In genomic region chr10:98041352-98042043, GRCh38 we compare ENCODE assay signal across 8 cellular contexts. TPM values are rescaled to one million over a fixed set of nuclear protein-coding genes. Genes with fewer than 3 reads are reported as not detected.
A peak's percentile ranks its signal among the peaks of the same experiment; 100 is the strongest.
DNase-seq lines count a peak whose midpoint lies in the region; ATAC-seq and TF ChIP-seq lines count a peak whose summit lies in the region.

No MANE protein-coding gene starts in this region.

- peaks cover 8% of the 10 kb centered on the region; the same call in 1 of the 2 replicates for H3K27me3 ChIP-seq in BE2C

- peak; percentile 65 for DNase-seq in BE2C
- peak; percentile 59 for DNase-seq in NCI-H510A (lab: John Stamatoyannopoulos, UW)
- peak; percentile 7 for DNase-seq in activated T-cell treated with anti-CD3 and anti-CD28 coated beads for 24 hours (ENCODE audit: low read depth)
- DNase-seq in fibroblast of pulmonary artery (ENCODE audit: low read depth): peak; percentile 66
- DNase-seq in nucleus accumbens (lab: John Stamatoyannopoulos, UW): peak in 47 of 56 donors; percentile 5 to 88 (median 45)
- DNase-seq in mesenteric fat pad (ENCODE audit: low spot score): no peak

- no peaks in the 10 kb centered on the region; the same call in 1 of the 2 replicates for H3K4me1 ChIP-seq in BE2C

- ATAC-seq in GM19023 (IDR thresholded peaks at IDR 0.05; ENCODE audit: unreplicated experiment) (peak; percentile 55), HG02623 (IDR thresholded peaks at IDR 0.05; ENCODE audit: unreplicated experiment) (no peak)

- H3K36me3 ChIP-seq in BE2C: no peaks in the 10 kb centered on the region

- TF ChIP-seq CTCF in BE2C (IDR thresholded peaks at IDR 0.05; ENCODE audit: low read depth, low read length) (peak; percentile 76), fibroblast of pulmonary artery (IDR thresholded peaks at IDR 0.05; ENCODE audit: low read length, missing control alignments) (peak; percentile 81)

- no peaks in the 10 kb centered on the region for H3K9me3 ChIP-seq in BE2C

- H3K4me3 ChIP-seq in BE2C (ENCODE audit: low read depth, low read length) (no peak overlapping the region), fibroblast of pulmonary artery (replicated peaks; ENCODE audit: low read depth, low read length) (no peak overlapping the region)

RNA-seq across cellular contexts. Expression of gene CRTAC1, which starts 11.1 kb away (rescaled TPM):
- polyA plus RNA-seq in BE2C (2012; ENCODE audit: insufficient read depth, insufficient read length, low read depth): not detected
- total RNA-seq in mesenteric fat pad: 1.3 TPM
